18 cellular contexts compared by ENCODE assay signal in the genomic region with DNA sequence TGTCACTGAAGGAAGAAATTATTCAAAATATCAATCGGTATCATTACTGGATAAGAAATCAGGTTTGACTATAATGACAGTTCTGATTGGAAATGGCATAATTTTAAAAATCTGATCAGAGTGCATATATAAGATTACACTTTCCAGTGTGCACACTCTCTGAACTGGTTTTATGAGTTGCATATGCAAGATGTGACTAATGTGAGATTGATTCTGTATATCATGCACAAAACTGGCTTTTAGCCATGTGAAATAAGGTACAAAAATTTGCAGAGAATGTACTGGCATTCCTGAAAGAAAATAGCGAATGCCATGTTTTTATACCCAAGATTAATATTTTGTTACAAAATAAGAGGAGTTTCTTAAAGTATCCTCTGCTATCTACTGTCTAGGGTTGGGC.
DNase-seq lines count a peak whose midpoint lies in the region; ATAC-seq, FAIRE-seq and TF ChIP-seq lines count a peak whose summit lies in the region.
"Had no signal": no experiment of that assay in that cellular context is flagged by ENCODE, and none has a peak within 500 bp of the region (broad histone marks: within the 10 kb centered on the region; RNA-seq: fewer than 3 reads in every experiment).

No MANE protein-coding gene starts in this region.

- no peak overlapping the region for H3K9ac ChIP-seq in skeletal muscle satellite cell (ENCODE audit: low read depth, low read length)

- no peaks in the 10 kb centered on the region for H3K27me3 Mint-ChIP-seq in activated T-cell treated with anti-CD3 and anti-CD28 coated beads, Interleukin-2, amount 50 U/mL, for 72 hours (ENCODE audit: low read depth)
- no peaks in the 10 kb centered on the region for H3K27me3 Mint-ChIP-seq in HFFc6 (ENCODE audit: insufficient read depth)
- H3K27me3 Mint-ChIP-seq: CD4-positive, CD25-positive, alpha-beta regulatory T cell had no signal

- H3K4me3 ChIP-seq in skeletal muscle satellite cell (ENCODE audit: low read length): no peak overlapping the region
- H3K4me3 ChIP-seq: Peyer's patch had no signal

- no peak for DNase-seq in activated T-cell treated with anti-CD3 and anti-CD28 coated beads, Interleukin-2, amount 50 U/mL, for 72 hours
- no peak for DNase-seq in activated T-cell treated with anti-CD3 and anti-CD28 coated beads, Interleukin-2, amount 50 U/mL, for 48 hours
- DNase-seq in HFFc6 (peak; percentile 4), urothelium cell line (ENCODE audit: low spot score) (no peak), hypothalamus (lab: John Stamatoyannopoulos, UW) (no peak)
- DNase-seq in activated effector memory CD4-positive, alpha-beta T cell treated with Interleukin-2 at 50 U/mL for 16 hours: no peak
- DNase-seq: Calu3; CD4-positive, CD25-positive, alpha-beta regulatory T cell; DND-41; H7; Kasumi-1; NCI-H1930; NCI-H2171 treated with DMSO at 0.1 percent for 48 hours; NCI-H82; Peyer's patch; Right ventricle myocardium superior had no signal

- H3K9me3 Mint-ChIP-seq in activated T-cell treated with anti-CD3 and anti-CD28 coated beads, Interleukin-2, amount 50 U/mL, for 72 hours: no peaks in the 10 kb centered on the region
- no peaks in the 10 kb centered on the region for H3K9me3 Mint-ChIP-seq in HFFc6
- H3K9me3 Mint-ChIP-seq: CD4-positive, CD25-positive, alpha-beta regulatory T cell had no signal

- H3K36me3 ChIP-seq in skeletal muscle satellite cell (ENCODE audit: insufficient read depth, low read length): peaks cover 3% of the 10 kb centered on the region

- H3K36me3 Mint-ChIP-seq in activated T-cell treated with anti-CD3 and anti-CD28 coated beads, Interleukin-2, amount 50 U/mL, for 72 hours (ENCODE audit: insufficient read depth in 2 of 2): peaks cover 6 to 10% of the 10 kb centered on the region in 2 donors
- no peaks in the 10 kb centered on the region; the same call in 1 of the 2 replicates for H3K36me3 Mint-ChIP-seq in HFFc6 (ENCODE audit: low read depth)

- peaks cover 38% of the 10 kb centered on the region for H3K4me1 ChIP-seq in skeletal muscle satellite cell (ENCODE audit: control insufficient read depth, insufficient read depth, low read length)

- H3K9me3 ChIP-seq in skeletal muscle satellite cell (replicated peaks; ENCODE audit: low read length): no peaks in the 10 kb centered on the region
- H3K9me3 ChIP-seq: Peyer's patch had no signal

- H3K27ac Mint-ChIP-seq in activated T-cell treated with anti-CD3 and anti-CD28 coated beads, Interleukin-2, amount 50 U/mL, for 72 hours: peak overlapping the region; percentile 48
- H3K27ac Mint-ChIP-seq in HFFc6: no peak overlapping the region

- no peak overlapping the region for H3K4me3 Mint-ChIP-seq in activated T-cell treated with anti-CD3 and anti-CD28 coated beads, Interleukin-2, amount 50 U/mL, for 72 hours
- no peak overlapping the region for H3K4me3 Mint-ChIP-seq in HFFc6
- H3K4me3 Mint-ChIP-seq: CD4-positive, CD25-positive, alpha-beta regulatory T cell had no signal

- no peak for TF ChIP-seq CTCF in HFFc6 (IDR thresholded peaks at IDR 0.05)

- FAIRE-seq in colon (lab: Jason Lieb, UNC): peak; percentile 14
- FAIRE-seq in urothelium cell line (lab: Jason Lieb, UNC): no peak

- peaks cover 21% of the 10 kb centered on the region for H3K4me1 Mint-ChIP-seq in activated T-cell treated with anti-CD3 and anti-CD28 coated beads, Interleukin-2, amount 50 U/mL, for 72 hours (ENCODE audit: low read depth)
- peaks cover 18% of the 10 kb centered on the region for H3K4me1 Mint-ChIP-seq in HFFc6 (ENCODE audit: low read depth)

- peak overlapping the region; percentile 26 for H3K4me2 ChIP-seq in skeletal muscle satellite cell (ENCODE audit: low read length)

- no peak for ATAC-seq in activated T-cell treated with anti-CD3 and anti-CD28 coated beads, Interleukin-2, amount 50 U/mL, for 72 hours (replicated peaks in 1 of 2)

- no peaks in the 10 kb centered on the region for H3K27me3 ChIP-seq in skeletal muscle satellite cell (ENCODE audit: control insufficient read depth, insufficient read depth, low read length)
- H3K27me3 ChIP-seq: Peyer's patch had no signal
